33 cellular contexts compared by ENCODE assay signal in genomic region chr5:163395794-163396193, GRCh38.
"Had no signal": no experiment of that assay in that cellular context is flagged by ENCODE, and none has a peak within 500 bp of the region (broad histone marks: within the 10 kb centered on the region; RNA-seq: fewer than 3 reads in every experiment).

No MANE protein-coding gene starts in this region.

- H3K36me3 ChIP-seq: adrenal gland, ascending aorta, brain microvascular endothelial cell, breast epithelium, cardiac muscle cell had no signal

- H3K27ac ChIP-seq: adrenal gland, ascending aorta, body of pancreas, brain microvascular endothelial cell, breast epithelium, cardiac muscle cell had no signal

- DNase-seq: activated effector memory CD4-positive, alpha-beta T cell treated with anti-CD3 and anti-CD28 coated beads, Interleukin-2, amount 50 U/mL, for 16 hours; activated effector memory CD4-positive, alpha-beta T cell treated with Interleukin-2 at 50 U/mL for 16 hours; activated gamma-delta T cell; activated gamma-delta T cell treated with Interleukin-2 at 50 U/mL for 16 hours; activated naive CD4-positive, alpha-beta T cell; activated naive CD4-positive, alpha-beta T cell treated with anti-CD3 and anti-CD28 coated beads for 36 hours; activated naive CD4-positive, alpha-beta T cell treated with anti-CD3 and anti-CD28 coated beads, Interleukin-2, amount 10 ng/mL, durations not matched to agents 7 days and 5 days; activated naive CD4-positive, alpha-beta T cell treated with anti-CD3 and anti-CD28 coated beads, Interleukin-2, amount 50 U/mL, for 16 hours; activated naive CD4-positive, alpha-beta T cell treated with Interleukin-2 at 50 U/mL for 16 hours; activated naive CD8-positive, alpha-beta T cell treated with anti-CD3 and anti-CD28 coated beads for 36 hours; activated naive CD8-positive, alpha-beta T cell treated with anti-CD3 and anti-CD28 coated beads, Interleukin-2, amount 10 ng/mL, durations not matched to agents 7 days and 5 days; activated naive CD8-positive, alpha-beta T cell treated with anti-CD3 and anti-CD28 coated beads, Interleukin-2, amount 50 U/mL, for 24 hours; activated T-cell treated with anti-CD3 and anti-CD28 coated beads, Interleukin-2, amount 50 U/mL, for 24 hours; activated T-cell treated with anti-CD3 and anti-CD28 coated beads, Interleukin-2, amount 50 U/mL, for 4 hours; activated T-cell treated with anti-CD3 and anti-CD28 coated beads, Interleukin-2, amount 50 U/mL, for 48 hours; activated T-cell treated with anti-CD3 and anti-CD28 coated beads, Interleukin-2, amount 50 U/mL, for 72 hours; adrenal gland; amniotic stem cell; amygdala; anterior cingulate cortex; aorta; body of pancreas; brain microvascular endothelial cell; caudate nucleus; central memory CD4-positive, alpha-beta T cell; cerebellar nuclear complex had no signal

- H3K4me3 ChIP-seq: adrenal gland, ascending aorta, body of pancreas, breast epithelium, cardiac muscle cell had no signal

- H3K27me3 ChIP-seq: adrenal gland, ascending aorta, body of pancreas, brain microvascular endothelial cell, breast epithelium, cardiac muscle cell had no signal

- H3K9me3 ChIP-seq: adrenal gland, ascending aorta, body of pancreas, breast epithelium had no signal

- ATAC-seq: activated naive CD4-positive, alpha-beta T cell treated with anti-CD3 and anti-CD28 coated beads, Interleukin-2, amount 50 U/mL, for 72 hours; activated naive CD8-positive, alpha-beta T cell treated with anti-CD3 and anti-CD28 coated beads, Interleukin-2, amount 50 U/mL, for 24 hours; activated T-cell treated with anti-CD3 and anti-CD28 coated beads, Interleukin-2, amount 50 U/mL, for 4 hours; activated T-cell treated with anti-CD3 and anti-CD28 coated beads, Interleukin-2, amount 50 U/mL, for 72 hours; activated T-helper 17 cell treated with anti-CD3 and anti-CD28 coated beads, Interleukin-2, amount 50 U/mL, for 72 hours; body of pancreas had no signal

- H3K4me1 ChIP-seq: adrenal gland, ascending aorta, body of pancreas, breast epithelium had no signal

- FAIRE-seq: astrocyte, bronchial epithelial cell had no signal
